ENCODE assay signal across 17 cellular contexts in the genomic region with DNA sequence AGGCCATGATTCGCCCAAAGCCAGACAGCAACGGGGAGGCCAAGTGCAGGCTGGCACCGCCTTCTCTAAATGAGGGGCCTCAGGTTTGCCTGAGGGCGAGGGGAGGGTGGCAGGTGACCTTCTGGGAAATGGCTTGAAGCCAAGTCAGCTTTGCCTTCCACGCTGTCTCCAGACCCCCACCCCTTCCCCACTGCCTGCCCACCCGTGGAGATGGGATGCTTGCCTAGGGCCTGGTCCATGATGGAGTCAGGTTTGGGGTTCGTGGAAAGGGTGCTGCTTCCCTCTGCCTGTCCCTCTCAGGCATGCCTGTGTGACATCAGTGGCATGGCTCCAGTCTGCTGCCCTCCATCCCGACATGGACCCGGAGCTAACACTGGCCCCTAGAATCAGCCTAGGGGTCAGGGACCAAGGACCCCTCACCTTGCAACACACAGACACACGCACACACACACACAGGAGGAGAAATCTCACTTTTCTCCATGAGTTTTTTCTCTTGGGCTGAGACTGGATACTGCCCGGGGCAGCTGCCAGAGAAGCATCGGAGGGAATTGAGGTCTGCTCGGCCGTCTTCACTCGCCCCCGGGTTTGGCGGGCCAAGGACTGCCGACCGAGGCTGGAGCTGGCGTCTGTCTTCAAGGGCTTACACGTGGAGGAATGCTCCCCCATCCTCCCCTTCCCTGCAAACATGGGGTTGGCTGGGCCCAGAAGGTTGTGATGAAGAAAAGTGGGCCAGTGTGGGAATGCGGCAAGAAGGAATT. TPM values are rescaled to one million over a fixed set of nuclear protein-coding genes. Genes with fewer than 3 reads are reported as not detected.
DNase-seq lines count a peak whose midpoint lies in the region; ATAC-seq and TF ChIP-seq lines count a peak whose summit lies in the region.
"Had no signal": no experiment of that assay in that cellular context is flagged by ENCODE, and none has a peak within 500 bp of the region (broad histone marks: within the 10 kb centered on the region; RNA-seq: fewer than 3 reads in every experiment).

No MANE protein-coding gene starts in this region.

- peak overlapping the region; percentile 88 for H3K27ac Mint-ChIP-seq in neural progenitor cell
- H3K27ac Mint-ChIP-seq in osteocyte (ENCODE audit: unreplicated experiment): no peak overlapping the region
- H3K27ac Mint-ChIP-seq: T-helper 1 cell treated with Interleukin-12 subunit alpha and Interleukin-12 subunit beta and Interleukin-4 antibody, amounts not matched to agents 30 μg/mL and 1 μg/mL, for 36 hours had no signal

- TF ChIP-seq POLR2A in transverse colon (IDR thresholded peaks at IDR 0.05): no peak

- H3K9ac ChIP-seq in neural progenitor cell: no peak overlapping the region

- H3K27ac ChIP-seq in ascending aorta (peak overlapping the region; percentile 84 to 90), neural progenitor cell (no peak overlapping the region), transverse colon (peak overlapping the region; percentile 54 to 81 (median 72))

- no peaks in the 10 kb centered on the region for H3K79me2 ChIP-seq in neural progenitor cell (ENCODE audit: low read depth)

- intact Hi-C loops in ascending aorta (cut with DNase I): no loop called here
- intact Hi-C loops in left cardiac atrium (cut with DNase I): no loop called here
- intact Hi-C loops in transverse colon (cut with DNase I; ENCODE audit: low total_unique reads): no loop called here

- WGBS in transverse colon (ENCODE audit: low coverage in 1 of 2), 2 donors: 85% methylated on average over 22 of the region's 22 CpGs; no CpG with 5 or more reads in 1 of the 2 donors

- H3K9me3 Mint-ChIP-seq in neural progenitor cell (no peaks in the 10 kb centered on the region), osteocyte (ENCODE audit: unreplicated experiment) (no peaks in the 10 kb centered on the region)
- H3K9me3 Mint-ChIP-seq: T-helper 1 cell treated with Interleukin-12 subunit alpha and Interleukin-12 subunit beta and Interleukin-4 antibody, amounts not matched to agents 30 μg/mL and 1 μg/mL, for 36 hours had no signal

- peaks cover 28% of the 10 kb centered on the region for H3K4me1 Mint-ChIP-seq in neural progenitor cell
- H3K4me1 Mint-ChIP-seq in osteocyte (ENCODE audit: unreplicated experiment): peaks cover 44% of the 10 kb centered on the region

- H3K27me3 Mint-ChIP-seq in neural progenitor cell (ENCODE audit: insufficient read depth, low read depth) (peaks cover 11% of the 10 kb centered on the region), osteocyte (ENCODE audit: unreplicated experiment) (no peaks in the 10 kb centered on the region)

- H3K27me3 ChIP-seq in ascending aorta: peaks cover 3% of the 10 kb centered on the region
- no peaks in the 10 kb centered on the region for H3K27me3 ChIP-seq in neural progenitor cell
- H3K27me3 ChIP-seq in transverse colon: peaks cover 8% of the 10 kb centered on the region

- H3K36me3 ChIP-seq in ascending aorta: no peaks in the 10 kb centered on the region
- no peaks in the 10 kb centered on the region for H3K36me3 ChIP-seq in neural progenitor cell
- H3K36me3 ChIP-seq in transverse colon: no peaks in the 10 kb centered on the region
- H3K36me3 ChIP-seq: prostate gland had no signal

- no peaks in the 10 kb centered on the region for H4K20me1 ChIP-seq in neural progenitor cell (ENCODE audit: low read depth)

- DNase-seq in ascending aorta (ENCODE audit: low spot score in 2 of 2): no peak
- DNase-seq in left cardiac atrium: peak; percentile 67
- no peak for DNase-seq in neural progenitor cell (ENCODE audit: low spot score)
- no peak for DNase-seq in transverse colon
- DNase-seq in DMS153 treated with DMSO at 0.1 percent for 48 hours (lab: John Stamatoyannopoulos, UW; ENCODE audit: unreplicated experiment): no peak
- DNase-seq in osteocyte (ENCODE audit: extremely low spot score, unreplicated experiment): no peak
- DNase-seq: activated naive CD4-positive, alpha-beta T cell treated with Interleukin-2 at 50 U/mL for 16 hours; erythroblast; head of caudate nucleus; NCI-H1436 treated with DMSO at 0.1 percent for 48 hours; NCI-H2227 treated with DMSO at 0.1 percent for 48 hours; SHP77 treated with DMSO at 0.1 percent for 48 hours had no signal

- no peaks in the 10 kb centered on the region for H3K9me3 ChIP-seq in ascending aorta
- H3K9me3 ChIP-seq in neural progenitor cell (ENCODE audit: low read depth): no peaks in the 10 kb centered on the region
- H3K9me3 ChIP-seq in transverse colon: no peaks in the 10 kb centered on the region
- H3K9me3 ChIP-seq: prostate gland had no signal

- H3F3A ChIP-seq in neural progenitor cell (ENCODE audit: low read depth): peaks cover 25% of the 10 kb centered on the region

- TF ChIP-seq CTCF in ascending aorta (IDR thresholded peaks at IDR 0.05) (no peak), neural progenitor cell (IDR thresholded peaks at IDR 0.05) (no peak), transverse colon (IDR thresholded peaks at IDR 0.05) (no peak), osteocyte (IDR thresholded peaks at IDR 0.05) (no peak)

- H3K36me3 Mint-ChIP-seq in neural progenitor cell (no peaks in the 10 kb centered on the region), osteocyte (ENCODE audit: unreplicated experiment) (peaks cover 4% of the 10 kb centered on the region)

- in situ Hi-C loops in transverse colon (cut with MboI; ENCODE audit: low pct_ligation_motif_present in 1 of 4, low pct_unique_long_range_greater_than_20kb in 1 of 4, low sequenced_read_pairs in 3 of 4): no loop called here

- no peak overlapping the region for H3K4me3 Mint-ChIP-seq in neural progenitor cell
- H3K4me3 Mint-ChIP-seq in osteocyte (ENCODE audit: unreplicated experiment): no peak overlapping the region
- H3K4me3 Mint-ChIP-seq: T-helper 1 cell treated with Interleukin-12 subunit alpha and Interleukin-12 subunit beta and Interleukin-4 antibody, amounts not matched to agents 30 μg/mL and 1 μg/mL, for 36 hours had no signal

- TF ChIP-seq EP300 in transverse colon (IDR thresholded peaks at IDR 0.05; ENCODE audit: low read depth): no peak

- H3K4me2 ChIP-seq in neural progenitor cell: no peak overlapping the region

- ATAC-seq in left cardiac atrium (peak; percentile 42 to 49), GM19463 (IDR thresholded peaks at IDR 0.05; ENCODE audit: unreplicated experiment) (no peak), GM21381 (IDR thresholded peaks at IDR 0.05; ENCODE audit: unreplicated experiment) (no peak)

- no peak overlapping the region for H3K4me3 ChIP-seq in ascending aorta
- H3K4me3 ChIP-seq in neural progenitor cell: no peak overlapping the region
- H3K4me3 ChIP-seq in transverse colon: no peak overlapping the region
- H3K4me3 ChIP-seq: prostate gland had no signal

- H3K4me1 ChIP-seq in ascending aorta (peaks cover 15 to 19% of the 10 kb centered on the region in 2 donors), neural progenitor cell (peaks cover 18% of the 10 kb centered on the region), transverse colon (peaks cover 11 to 24% (median 15%) of the 10 kb centered on the region in 4 donors)

- H2AFZ ChIP-seq in neural progenitor cell (replicated peaks): no peak overlapping the region

RNA-seq across cellular contexts. Expression of a gene that starts 18.7 kb away (rescaled TPM):
- total RNA-seq in ascending aorta (53.0 TPM), left cardiac atrium (10 to 100 TPM; 13.7 to 31.1 TPM), neural progenitor cell (ENCODE audit: low replicate concordance) (6.6 and 18.4 TPM in 2 replicates), transverse colon (10 to 100 TPM in 2 of 4 donors, 1 to 10 TPM in 2; 3.3 to 19.8 (median 8.2) TPM), osteocyte (2.8 and 3.6 TPM in 2 replicates)
- total RNA-seq: dermis microvascular lymphatic vessel endothelial cell had no signal

Comparison
In these comparisons a context has a peak if more than half of its experiments do, and no peak if none do; other contexts are left out.
1. ATAC-seq: peak in left cardiac atrium (2 of 2); none in GM19463 (single experiment) and GM21381 (single experiment).